Comparison of ENCODE assay signal across 1 cellular context in genomic region chr17:82740906-82741759, GRCh38.
TF ChIP-seq lines count a peak whose summit lies in the region.

No MANE protein-coding gene starts in this region.

TF ChIP-seq in HepG2, 621 proteins besides CTCF, POLR2A, EP300 and RAD21 (continued from another document and continues in another):
- no peak for TF ChIP-seq NFAT5 (CRISPR knock-in tag; IDR thresholded peaks at IDR 0.05)
- no peak for TF ChIP-seq ZXDC (CRISPR knock-in tag; IDR thresholded peaks at IDR 0.05)
- TF ChIP-seq TOE1 (CRISPR knock-in tag; IDR thresholded peaks at IDR 0.05), result peak; percentile 79; the same call in 1 of the 2 replicates
- TF ChIP-seq ZNF253 (CRISPR knock-in tag; IDR thresholded peaks at IDR 0.05; ENCODE audit: borderline replicate concordance), result no peak
- no peak for TF ChIP-seq ZNF256 (CRISPR knock-in tag; conservative IDR thresholded peaks at IDR 0.05)
- TF ChIP-seq, protein P1, sequence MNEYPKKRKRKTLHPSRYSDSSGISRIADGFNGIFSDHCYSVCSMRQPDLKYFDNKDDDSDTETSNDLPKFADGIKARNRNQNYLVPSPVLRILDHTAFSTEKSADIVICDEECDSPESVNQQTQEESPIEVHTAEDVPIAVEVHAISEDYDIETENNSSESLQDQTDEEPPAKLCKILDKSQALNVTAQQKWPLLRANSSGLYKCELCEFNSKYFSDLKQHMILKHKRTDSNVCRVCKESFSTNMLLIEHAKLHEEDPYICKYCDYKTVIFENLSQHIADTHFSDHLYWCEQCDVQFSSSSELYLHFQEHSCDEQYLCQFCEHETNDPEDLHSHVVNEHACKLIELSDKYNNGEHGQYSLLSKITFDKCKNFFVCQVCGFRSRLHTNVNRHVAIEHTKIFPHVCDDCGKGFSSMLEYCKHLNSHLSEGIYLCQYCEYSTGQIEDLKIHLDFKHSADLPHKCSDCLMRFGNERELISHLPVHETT (CRISPR knock-in tag; conservative IDR thresholded peaks at IDR 0.05), result no peak; the same call in 1 of the 2 replicates
- TF ChIP-seq, protein P2, sequence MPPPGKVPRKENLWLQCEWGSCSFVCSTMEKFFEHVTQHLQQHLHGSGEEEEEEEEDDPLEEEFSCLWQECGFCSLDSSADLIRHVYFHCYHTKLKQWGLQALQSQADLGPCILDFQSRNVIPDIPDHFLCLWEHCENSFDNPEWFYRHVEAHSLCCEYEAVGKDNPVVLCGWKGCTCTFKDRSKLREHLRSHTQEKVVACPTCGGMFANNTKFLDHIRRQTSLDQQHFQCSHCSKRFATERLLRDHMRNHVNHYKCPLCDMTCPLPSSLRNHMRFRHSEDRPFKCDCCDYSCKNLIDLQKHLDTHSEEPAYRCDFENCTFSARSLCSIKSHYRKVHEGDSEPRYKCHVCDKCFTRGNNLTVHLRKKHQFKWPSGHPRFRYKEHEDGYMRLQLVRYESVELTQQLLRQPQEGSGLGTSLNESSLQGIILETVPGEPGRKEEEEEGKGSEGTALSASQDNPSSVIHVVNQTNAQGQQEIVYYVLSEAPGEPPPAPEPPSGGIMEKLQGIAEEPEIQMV (CRISPR knock-in tag; IDR thresholded peaks at IDR 0.05; ENCODE audit: low read depth), result peak; percentile 72; the same call in 1 of the 2 replicates
- TF ChIP-seq MED13 (CRISPR knock-in tag; IDR thresholded peaks at IDR 0.05), result no peak
- TF ChIP-seq TCF7L2 (IDR thresholded peaks at IDR 0.05; ENCODE audit: low read depth, low read length), result no peak
- TF ChIP-seq PHB2 (IDR thresholded peaks at IDR 0.05; ENCODE audit: partially characterized antibody), result no peak
- no peak for TF ChIP-seq KLF9 (CRISPR knock-in tag; IDR thresholded peaks at IDR 0.05; ENCODE audit: low read depth)
- TF ChIP-seq MIER3 (CRISPR knock-in tag; IDR thresholded peaks at IDR 0.05; ENCODE audit: borderline replicate concordance), result peak; percentile 98; the same call in 1 of the 2 replicates
- no peak; the same call in 1 of the 2 replicates for TF ChIP-seq BRF2 (CRISPR knock-in tag; IDR thresholded peaks at IDR 0.05)
- TF ChIP-seq CENPBD1 (CRISPR knock-in tag; IDR thresholded peaks at IDR 0.05; ENCODE audit: borderline replicate concordance, low read depth), result no peak
- TF ChIP-seq NFKB2 (CRISPR knock-in tag; IDR thresholded peaks at IDR 0.05; ENCODE audit: borderline replicate concordance), result no peak
- TF ChIP-seq, protein P3, sequence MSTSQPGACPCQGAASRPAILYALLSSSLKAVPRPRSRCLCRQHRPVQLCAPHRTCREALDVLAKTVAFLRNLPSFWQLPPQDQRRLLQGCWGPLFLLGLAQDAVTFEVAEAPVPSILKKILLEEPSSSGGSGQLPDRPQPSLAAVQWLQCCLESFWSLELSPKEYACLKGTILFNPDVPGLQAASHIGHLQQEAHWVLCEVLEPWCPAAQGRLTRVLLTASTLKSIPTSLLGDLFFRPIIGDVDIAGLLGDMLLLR (CRISPR knock-in tag; IDR thresholded peaks at IDR 0.05), result no peak
- no peak; the same call in 1 of the 2 replicates for TF ChIP-seq JDP2 (CRISPR knock-in tag; IDR thresholded peaks at IDR 0.05; ENCODE audit: borderline replicate concordance)
- no peak for TF ChIP-seq POLR2AphosphoS2 (IDR thresholded peaks at IDR 0.05; ENCODE audit: low read depth, low read length)
- TF ChIP-seq, protein P4, sequence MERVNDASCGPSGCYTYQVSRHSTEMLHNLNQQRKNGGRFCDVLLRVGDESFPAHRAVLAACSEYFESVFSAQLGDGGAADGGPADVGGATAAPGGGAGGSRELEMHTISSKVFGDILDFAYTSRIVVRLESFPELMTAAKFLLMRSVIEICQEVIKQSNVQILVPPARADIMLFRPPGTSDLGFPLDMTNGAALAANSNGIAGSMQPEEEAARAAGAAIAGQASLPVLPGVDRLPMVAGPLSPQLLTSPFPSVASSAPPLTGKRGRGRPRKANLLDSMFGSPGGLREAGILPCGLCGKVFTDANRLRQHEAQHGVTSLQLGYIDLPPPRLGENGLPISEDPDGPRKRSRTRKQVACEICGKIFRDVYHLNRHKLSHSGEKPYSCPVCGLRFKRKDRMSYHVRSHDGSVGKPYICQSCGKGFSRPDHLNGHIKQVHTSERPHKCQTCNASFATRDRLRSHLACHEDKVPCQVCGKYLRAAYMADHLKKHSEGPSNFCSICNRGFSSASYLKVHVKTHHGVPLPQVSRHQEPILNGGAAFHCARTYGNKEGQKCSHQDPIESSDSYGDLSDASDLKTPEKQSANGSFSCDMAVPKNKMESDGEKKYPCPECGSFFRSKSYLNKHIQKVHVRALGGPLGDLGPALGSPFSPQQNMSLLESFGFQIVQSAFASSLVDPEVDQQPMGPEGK (CRISPR knock-in tag; IDR thresholded peaks at IDR 0.05), result peak; percentile 93
- TF ChIP-seq, protein P5, sequence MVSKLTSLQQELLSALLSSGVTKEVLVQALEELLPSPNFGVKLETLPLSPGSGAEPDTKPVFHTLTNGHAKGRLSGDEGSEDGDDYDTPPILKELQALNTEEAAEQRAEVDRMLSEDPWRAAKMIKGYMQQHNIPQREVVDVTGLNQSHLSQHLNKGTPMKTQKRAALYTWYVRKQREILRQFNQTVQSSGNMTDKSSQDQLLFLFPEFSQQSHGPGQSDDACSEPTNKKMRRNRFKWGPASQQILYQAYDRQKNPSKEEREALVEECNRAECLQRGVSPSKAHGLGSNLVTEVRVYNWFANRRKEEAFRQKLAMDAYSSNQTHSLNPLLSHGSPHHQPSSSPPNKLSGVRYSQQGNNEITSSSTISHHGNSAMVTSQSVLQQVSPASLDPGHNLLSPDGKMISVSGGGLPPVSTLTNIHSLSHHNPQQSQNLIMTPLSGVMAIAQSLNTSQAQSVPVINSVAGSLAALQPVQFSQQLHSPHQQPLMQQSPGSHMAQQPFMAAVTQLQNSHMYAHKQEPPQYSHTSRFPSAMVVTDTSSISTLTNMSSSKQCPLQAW (CRISPR knock-in tag; IDR thresholded peaks at IDR 0.05), result 0 out of 2 replicates have a peak, but pooled peaks have one; percentile 24
- TF ChIP-seq, protein P6, sequence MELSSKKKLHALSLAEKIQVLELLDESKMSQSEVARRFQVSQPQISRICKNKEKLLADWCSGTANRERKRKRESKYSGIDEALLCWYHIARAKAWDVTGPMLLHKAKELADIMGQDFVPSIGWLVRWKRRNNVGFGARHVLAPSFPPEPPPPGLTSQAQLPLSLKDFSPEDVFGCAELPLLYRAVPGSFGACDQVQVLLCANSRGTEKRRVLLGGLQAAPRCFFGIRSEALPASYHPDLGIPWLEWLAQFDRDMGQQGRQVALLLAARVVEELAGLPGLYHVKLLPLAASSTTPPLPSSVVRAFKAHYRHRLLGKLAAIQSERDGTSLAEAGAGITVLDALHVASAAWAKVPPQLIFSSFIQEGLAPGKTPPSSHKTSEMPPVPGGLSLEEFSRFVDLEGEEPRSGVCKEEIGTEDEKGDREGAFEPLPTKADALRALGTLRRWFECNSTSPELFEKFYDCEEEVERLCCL (CRISPR knock-in tag; IDR thresholded peaks at IDR 0.05; ENCODE audit: borderline replicate concordance), result no peak
- TF ChIP-seq GLI4 (CRISPR knock-in tag; IDR thresholded peaks at IDR 0.05; ENCODE audit: borderline replicate concordance), result no peak
- no peak; the same call in 1 of the 2 replicates for TF ChIP-seq ZFP90 (CRISPR knock-in tag; IDR thresholded peaks at IDR 0.05; ENCODE audit: borderline replicate concordance)
- TF ChIP-seq ZFP36L2 (CRISPR knock-in tag; IDR thresholded peaks at IDR 0.05), result no peak
- TF ChIP-seq, protein P7, sequence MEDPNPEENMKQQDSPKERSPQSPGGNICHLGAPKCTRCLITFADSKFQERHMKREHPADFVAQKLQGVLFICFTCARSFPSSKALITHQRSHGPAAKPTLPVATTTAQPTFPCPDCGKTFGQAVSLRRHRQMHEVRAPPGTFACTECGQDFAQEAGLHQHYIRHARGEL (CRISPR knock-in tag; IDR thresholded peaks at IDR 0.05), result no peak
- TF ChIP-seq PRPF4 (IDR thresholded peaks at IDR 0.05; ENCODE audit: low read depth, low read length, poor library complexity, severe bottlenecking), result no peak
- peak; percentile 94 for TF ChIP-seq ZNF280D (CRISPR knock-in tag; IDR thresholded peaks at IDR 0.05)
- TF ChIP-seq, protein P8, sequence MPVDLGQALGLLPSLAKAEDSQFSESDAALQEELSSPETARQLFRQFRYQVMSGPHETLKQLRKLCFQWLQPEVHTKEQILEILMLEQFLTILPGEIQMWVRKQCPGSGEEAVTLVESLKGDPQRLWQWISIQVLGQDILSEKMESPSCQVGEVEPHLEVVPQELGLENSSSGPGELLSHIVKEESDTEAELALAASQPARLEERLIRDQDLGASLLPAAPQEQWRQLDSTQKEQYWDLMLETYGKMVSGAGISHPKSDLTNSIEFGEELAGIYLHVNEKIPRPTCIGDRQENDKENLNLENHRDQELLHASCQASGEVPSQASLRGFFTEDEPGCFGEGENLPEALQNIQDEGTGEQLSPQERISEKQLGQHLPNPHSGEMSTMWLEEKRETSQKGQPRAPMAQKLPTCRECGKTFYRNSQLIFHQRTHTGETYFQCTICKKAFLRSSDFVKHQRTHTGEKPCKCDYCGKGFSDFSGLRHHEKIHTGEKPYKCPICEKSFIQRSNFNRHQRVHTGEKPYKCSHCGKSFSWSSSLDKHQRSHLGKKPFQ (CRISPR knock-in tag; IDR thresholded peaks at IDR 0.05; ENCODE audit: insufficient replicate concordance), result no peak
